In genomic region chr17:46060461-46060860, GRCh38 we compare ENCODE assay signal across 23 cellular contexts.
"Had no signal": no experiment of that assay in that cellular context is flagged by ENCODE, and none has a peak within 500 bp of the region (broad histone marks: within the 10 kb centered on the region; RNA-seq: fewer than 3 reads in every experiment).

No MANE protein-coding gene starts in this region.

- H3K4me1 Mint-ChIP-seq: activated B cell treated with CpG ODN at 0.5 μM for 24 hours had no signal

- H3K27me3 ChIP-seq: ascending aorta had no signal

- ATAC-seq: activated CD8-positive, alpha-beta memory T cell treated with anti-CD3 and anti-CD28 coated beads, Interleukin-2, amount 10 ng/mL, durations not matched to agents 7 days and 5 days; activated T-cell treated with anti-CD3 and anti-CD28 coated beads, Interleukin-2, amount 50 U/mL, for 4 hours had no signal

- H3K27ac Mint-ChIP-seq: activated B cell treated with CpG ODN at 0.5 μM for 24 hours; activated CD4-positive, alpha-beta T cell treated with anti-CD3 and anti-CD28 coated beads, Interleukin-2, amount 10 ng/mL, durations not matched to agents 24 days and 14 days; activated CD8-positive, alpha-beta memory T cell treated with anti-CD3 and anti-CD28 coated beads, Interleukin-2, amount 10 ng/mL, durations not matched to agents 7 days and 5 days; activated naive CD4-positive, alpha-beta T cell treated with anti-CD3 and anti-CD28 coated beads, Interleukin-2, amount 10 ng/mL, durations not matched to agents 7 days and 5 days had no signal

- H3K27ac ChIP-seq: ascending aorta had no signal

- H3K4me3 ChIP-seq: ascending aorta, K562 had no signal

- H3K4me1 ChIP-seq: ascending aorta had no signal

- H3K27me3 Mint-ChIP-seq: activated B cell treated with CpG ODN at 0.5 μM for 24 hours; activated CD4-positive, alpha-beta T cell treated with anti-CD3 and anti-CD28 coated beads, Interleukin-2, amount 10 ng/mL, durations not matched to agents 24 days and 14 days; activated CD8-positive, alpha-beta memory T cell treated with anti-CD3 and anti-CD28 coated beads, Interleukin-2, amount 10 ng/mL, durations not matched to agents 7 days and 5 days; activated naive CD4-positive, alpha-beta T cell treated with anti-CD3 and anti-CD28 coated beads, Interleukin-2, amount 10 ng/mL, durations not matched to agents 7 days and 5 days; brain had no signal

- H3K9me3 Mint-ChIP-seq: activated B cell treated with CpG ODN at 0.5 μM for 24 hours; activated CD4-positive, alpha-beta T cell treated with anti-CD3 and anti-CD28 coated beads, Interleukin-2, amount 10 ng/mL, durations not matched to agents 24 days and 14 days; activated naive CD4-positive, alpha-beta T cell treated with anti-CD3 and anti-CD28 coated beads, Interleukin-2, amount 10 ng/mL, durations not matched to agents 7 days and 5 days; activated T-cell treated with anti-CD3 and anti-CD28 coated beads, Interleukin-2, amount 50 U/mL, for 4 hours; brain had no signal

- DNase-seq: activated B cell treated with CpG ODN at 0.5 μM for 24 hours; activated CD4-positive, alpha-beta T cell treated with anti-CD3 and anti-CD28 coated beads for 1 hour; activated CD4-positive, alpha-beta T cell treated with anti-CD3 and anti-CD28 coated beads, Interleukin-2, amount 10 ng/mL, durations not matched to agents 24 days and 14 days; activated CD4-positive, alpha-beta T cell treated with anti-CD3 and anti-CD28 coated beads, Interleukin-2, amount 50 U/mL, for 48 hours; activated CD8-positive, alpha-beta memory T cell treated with anti-CD3 and anti-CD28 coated beads, Interleukin-2, amount 10 ng/mL, durations not matched to agents 7 days and 5 days; activated gamma-delta T cell; activated naive CD4-positive, alpha-beta T cell treated with anti-CD3 and anti-CD28 coated beads, Interleukin-2, amount 10 ng/mL, durations not matched to agents 7 days and 5 days; activated T-cell treated with anti-CD3 and anti-CD28 coated beads, Interleukin-2, amount 50 U/mL, for 4 hours; amniotic stem cell; Karpas-422; MM.1S; NCI-H1436; NCI-H1694 treated with DMSO at 0.1 percent for 48 hours; NCI-H2081; NCI-H446; NCI-H524; SHP77 treated with DMSO at 0.1 percent for 48 hours; T-helper 2 cell; T1000 had no signal

- H3K4me3 Mint-ChIP-seq: activated B cell treated with CpG ODN at 0.5 μM for 24 hours; activated CD4-positive, alpha-beta T cell treated with anti-CD3 and anti-CD28 coated beads, Interleukin-2, amount 10 ng/mL, durations not matched to agents 24 days and 14 days; activated CD8-positive, alpha-beta memory T cell treated with anti-CD3 and anti-CD28 coated beads, Interleukin-2, amount 10 ng/mL, durations not matched to agents 7 days and 5 days; activated naive CD4-positive, alpha-beta T cell treated with anti-CD3 and anti-CD28 coated beads, Interleukin-2, amount 10 ng/mL, durations not matched to agents 7 days and 5 days; activated T-cell treated with anti-CD3 and anti-CD28 coated beads, Interleukin-2, amount 50 U/mL, for 4 hours; brain had no signal

- FAIRE-seq: K562, TTC549 had no signal

- H3K9me3 ChIP-seq: ascending aorta had no signal
